In genomic region chr3:124781706-124782376, GRCh38 we compare ENCODE assay signal across 10 cellular contexts. TPM values are rescaled to one million over a fixed set of nuclear protein-coding genes. Genes with fewer than 3 reads are reported as not detected.
DNase-seq lines count a peak whose midpoint lies in the region; ATAC-seq and TF ChIP-seq lines count a peak whose summit lies in the region.
"Had no signal": no experiment of that assay in that cellular context is flagged by ENCODE, and none has a peak within 500 bp of the region (broad histone marks: within the 10 kb centered on the region; RNA-seq: fewer than 3 reads in every experiment).

No MANE protein-coding gene starts in this region.

- no peak for ATAC-seq in HG03457 (IDR thresholded peaks at IDR 0.05; ENCODE audit: unreplicated experiment)

- TF ChIP-seq POLR2A in sigmoid colon (IDR thresholded peaks at IDR 0.05) = no peak

- no peaks in the 10 kb centered on the region for H3K9me2 ChIP-seq in hepatocyte (replicated peaks; ENCODE audit: insufficient read depth)

- CTCF ChIA-PET in A673 (lab: Charles Lee) = no interaction called here

- no peaks in the 10 kb centered on the region for H4K20me1 ChIP-seq in hepatocyte (ENCODE audit: insufficient read depth, poor library complexity, severe bottlenecking)

- POLR2A ChIA-PET in A673 (lab: Charles Lee; ENCODE audit: low non-redundant PET) = no interaction called here

- H3K36me3 ChIP-seq in A673 (ENCODE audit: insufficient read depth, low read length, poor library complexity, severe bottlenecking) = no peaks in the 10 kb centered on the region
- H3K36me3 ChIP-seq in SK-N-MC (ENCODE audit: insufficient read depth, low read length) = no peaks in the 10 kb centered on the region
- H3K36me3 ChIP-seq in hepatocyte (replicated peaks; ENCODE audit: insufficient read depth, low read depth) = no peaks in the 10 kb centered on the region
- no peaks in the 10 kb centered on the region for H3K36me3 ChIP-seq in sigmoid colon

- no TSS peak for BruUV-seq in A673 (replicated peaks; lab: Mats Ljungman, UMichigan)

- H3K79me2 ChIP-seq in hepatocyte = no peaks in the 10 kb centered on the region

- DNase-seq in A673 (ENCODE audit: low spot score) (no peak), SK-N-MC (ENCODE audit: low read depth, low spot score) (no peak), hepatocyte (ENCODE audit: low spot score) (no peak), sigmoid colon (no peak), SKM-1 (lab: John Stamatoyannopoulos, UW; ENCODE audit: unreplicated experiment) (no peak), anterior cingulate cortex (lab: John Stamatoyannopoulos, UW) (no peak), OCI-M1 (lab: John Stamatoyannopoulos, UW) (no peak)
- DNase-seq: activated naive CD4-positive, alpha-beta T cell treated with anti-CD3 and anti-CD28 coated beads, Interleukin-2, amount 10 ng/mL, durations not matched to agents 7 days and 5 days; DND-41 had no signal

- intact Hi-C loops in A673 (cut with micrococcal nuclease; ENCODE audit: unreplicated experiment) (no loop called here), sigmoid colon (cut with DNase I) (loop anchor here (5.0 to 10.0 kb wide), 2 partner anchors 55 to 273 kb away; partner anchors contain the start of gene HEG1)

- H3K9me3 ChIP-seq in A673 (ENCODE audit: low read depth, low read length, poor library complexity, severe bottlenecking) = no peaks in the 10 kb centered on the region
- H3K9me3 ChIP-seq in SK-N-MC (ENCODE audit: low read depth, low read length) = no peaks in the 10 kb centered on the region
- no peaks in the 10 kb centered on the region for H3K9me3 ChIP-seq in hepatocyte (ENCODE audit: low read depth)
- H3K9me3 ChIP-seq in sigmoid colon = no peaks in the 10 kb centered on the region

- H3K4me2 ChIP-seq in hepatocyte = peak overlapping the region; percentile 57

- no peak overlapping the region for H2AFZ ChIP-seq in hepatocyte

- H3K9ac ChIP-seq in SK-N-MC (ENCODE audit: insufficient read length) = peak overlapping the region; percentile 69

- H3K27ac ChIP-seq in A673 (ENCODE audit: low read depth, low read length, poor library complexity, severe bottlenecking) = peak overlapping the region; percentile 12
- peak overlapping the region; percentile 99 for H3K27ac ChIP-seq in SK-N-MC
- H3K27ac ChIP-seq in hepatocyte = peak overlapping the region; percentile 94
- peak overlapping the region; percentile 81 to 94 (median 92) for H3K27ac ChIP-seq in sigmoid colon

- 85% methylated on average over 5 of the region's 5 CpGs for WGBS in hepatocyte (ENCODE audit: low lambda C conversion rate, missing lambda C conversion rate)
- 53 to 70% methylated on average over 5 of the region's 5 CpGs for WGBS in sigmoid colon, 2 donors

- TF ChIP-seq EP300 in sigmoid colon (IDR thresholded peaks at IDR 0.05) = no peak

- TF ChIP-seq CTCF in A673 (conservative IDR thresholded peaks at IDR 0.05; ENCODE audit: low read depth, low read length) = no peak
- no peak for TF ChIP-seq CTCF in hepatocyte (IDR thresholded peaks at IDR 0.05; ENCODE audit: poor library complexity)
- no peak for TF ChIP-seq CTCF in sigmoid colon (IDR thresholded peaks at IDR 0.05)

- H3K4me1 ChIP-seq in A673 (ENCODE audit: insufficient read depth, low read length, poor library complexity, severe bottlenecking) (peaks cover 49% of the 10 kb centered on the region), hepatocyte (ENCODE audit: insufficient read depth) (peaks cover 35% of the 10 kb centered on the region), sigmoid colon (peaks cover 0 to 70% (median 66%) of the 10 kb centered on the region in 4 donors)

- H3K27me3 ChIP-seq in A673 (replicated peaks; ENCODE audit: insufficient read depth, low read depth, low read length, poor library complexity) (no peaks in the 10 kb centered on the region), hepatocyte (no peaks in the 10 kb centered on the region), sigmoid colon (no peaks in the 10 kb centered on the region)

- no peak overlapping the region for H3K4me3 ChIP-seq in A673 (ENCODE audit: low read depth, low read length, poor library complexity, severe bottlenecking)
- H3K4me3 ChIP-seq in SK-N-MC = peak overlapping the region; percentile 62
- H3K4me3 ChIP-seq in hepatocyte = no peak overlapping the region
- H3K4me3 ChIP-seq in sigmoid colon = no peak overlapping the region

RNA-seq across cellular contexts. Expression of gene UMPS, which starts 51.6 kb away (rescaled TPM):
- total RNA-seq in A673 (2021) = 100 and 118 TPM in 2 replicates
- total RNA-seq in hepatocyte = 25.9 and 108 TPM in 2 replicates
- polyA plus RNA-seq in hepatocyte = 35.1 and 37.3 TPM in 2 replicates
- 10 to 100 TPM; 16.7 to 22.4 (median 19.8) TPM for total RNA-seq in sigmoid colon
- polyA plus RNA-seq in sigmoid colon = 10 to 100 TPM; 18.0 to 25.1 (median 20.3) TPM

Comparison
In these comparisons a context has a peak if more than half of its experiments do, and no peak if none do; other contexts are left out.
1. H3K27ac ChIP-seq: peak in every context shown above with its lines; median percentile 99 in SK-N-MC; 94 in hepatocyte; 92 in sigmoid colon; 12 in A673.